ENCODE assay signal across 8 cellular contexts in genomic region chr20:36571564-36572504, GRCh38. TPM values are rescaled to one million over a fixed set of nuclear protein-coding genes. Genes with fewer than 3 reads are reported as not detected.
DNase-seq lines count a peak whose midpoint lies in the region; ATAC-seq and TF ChIP-seq lines count a peak whose summit lies in the region.

No MANE protein-coding gene starts in this region.

- peaks cover 34% of the 10 kb centered on the region for H3K4me1 Mint-ChIP-seq in CD14-positive monocyte
- H3K4me1 Mint-ChIP-seq in IgD-negative memory B cell = peaks cover 17 to 30% (median 28%) of the 10 kb centered on the region in 3 donors
- H3K4me1 Mint-ChIP-seq in central memory CD8-positive, alpha-beta T cell = peaks cover 34% of the 10 kb centered on the region
- H3K4me1 Mint-ChIP-seq in natural killer cell treated with Interleukin-12 subunit alpha and Interleukin-12 subunit beta and Interleukin-15 and Interleukin-18, amount 100 ng/mL, for 72 hours (ENCODE audit: low read depth in 2 of 2) = peaks cover 24% of the 10 kb centered on the region in 2 donors

- DNase-seq in CD14-positive monocyte (ENCODE audit: low spot score) (no peak), KG1 (lab: John Stamatoyannopoulos, UW) (no peak)
- DNase-seq in central memory CD8-positive, alpha-beta T cell (ENCODE audit: low spot score in 2 of 2) = no peak
- no peak for DNase-seq in natural killer cell treated with Interleukin-12 subunit alpha and Interleukin-12 subunit beta and Interleukin-15 and Interleukin-18, amount 100 ng/mL, for 72 hours (ENCODE audit: low spot score)

- peak overlapping the region; percentile 53 to 96 (median 92) for H3K27ac Mint-ChIP-seq in CD14-positive monocyte
- H3K27ac Mint-ChIP-seq in IgD-negative memory B cell = peak overlapping the region; percentile 97 to 99 (median 99)
- peak overlapping the region; percentile 96 for H3K27ac Mint-ChIP-seq in central memory CD8-positive, alpha-beta T cell (ENCODE audit: low read depth)
- peak overlapping the region; percentile 82 to 92 for H3K27ac Mint-ChIP-seq in natural killer cell treated with Interleukin-12 subunit alpha and Interleukin-12 subunit beta and Interleukin-15 and Interleukin-18, amount 100 ng/mL, for 72 hours

- no peak for TF ChIP-seq CTCF in CD14-positive monocyte (IDR thresholded peaks at IDR 0.05)

- H3K36me3 Mint-ChIP-seq in CD14-positive monocyte (peaks cover 4 to 7% of the 10 kb centered on the region in 2 donors), IgD-negative memory B cell (peaks cover 2% of the 10 kb centered on the region)
- H3K36me3 Mint-ChIP-seq in central memory CD8-positive, alpha-beta T cell (ENCODE audit: insufficient read depth) = peaks cover 25% of the 10 kb centered on the region
- H3K36me3 Mint-ChIP-seq in natural killer cell treated with Interleukin-12 subunit alpha and Interleukin-12 subunit beta and Interleukin-15 and Interleukin-18, amount 100 ng/mL, for 72 hours = no peaks in the 10 kb centered on the region

- ATAC-seq in central memory CD8-positive, alpha-beta T cell (replicated peaks; ENCODE audit: extremely low read depth, poor library complexity, severe bottlenecking) = no peak
- no peak for ATAC-seq in natural killer cell treated with Interleukin-12 subunit alpha and Interleukin-12 subunit beta and Interleukin-15 and Interleukin-18, amount 100 ng/mL, for 72 hours
- no peak for ATAC-seq in GM18867 (IDR thresholded peaks at IDR 0.05; ENCODE audit: unreplicated experiment)
- no peak for ATAC-seq in HG02798 (IDR thresholded peaks at IDR 0.05; ENCODE audit: poor library complexity, unreplicated experiment)
- no peak for ATAC-seq in HG03565 (IDR thresholded peaks at IDR 0.05; ENCODE audit: unreplicated experiment)

- H3K4me3 Mint-ChIP-seq in CD14-positive monocyte (peak overlapping the region in 1 of 2 donors; percentile 84), IgD-negative memory B cell (peak overlapping the region; percentile 87 to 95 (median 95))
- H3K4me3 Mint-ChIP-seq in central memory CD8-positive, alpha-beta T cell = peak overlapping the region; percentile 84
- H3K4me3 Mint-ChIP-seq in natural killer cell treated with Interleukin-12 subunit alpha and Interleukin-12 subunit beta and Interleukin-15 and Interleukin-18, amount 100 ng/mL, for 72 hours = peak overlapping the region; percentile 72

- intact Hi-C loops in CD14-positive monocyte (cut with micrococcal nuclease) = no loop called here

- H3K27me3 Mint-ChIP-seq in CD14-positive monocyte (ENCODE audit: low read depth in 3 of 3) (peaks cover 8 to 12% (median 9%) of the 10 kb centered on the region in 3 donors), IgD-negative memory B cell (no peaks in the 10 kb centered on the region)
- H3K27me3 Mint-ChIP-seq in central memory CD8-positive, alpha-beta T cell = no peaks in the 10 kb centered on the region
- H3K27me3 Mint-ChIP-seq in natural killer cell treated with Interleukin-12 subunit alpha and Interleukin-12 subunit beta and Interleukin-15 and Interleukin-18, amount 100 ng/mL, for 72 hours = no peaks in the 10 kb centered on the region

- H3K9me3 Mint-ChIP-seq in CD14-positive monocyte (no peaks in the 10 kb centered on the region), IgD-negative memory B cell (no peaks in the 10 kb centered on the region)
- no peaks in the 10 kb centered on the region for H3K9me3 Mint-ChIP-seq in central memory CD8-positive, alpha-beta T cell
- H3K9me3 Mint-ChIP-seq in natural killer cell treated with Interleukin-12 subunit alpha and Interleukin-12 subunit beta and Interleukin-15 and Interleukin-18, amount 100 ng/mL, for 72 hours = no peaks in the 10 kb centered on the region

RNA-seq across cellular contexts. Expression of gene TGIF2, which starts 1.6 kb away (rescaled TPM):
- polyA plus RNA-seq in CD14-positive monocyte = 10 to 100 TPM; 11.0 to 12.2 TPM
- polyA plus RNA-seq in IgD-negative memory B cell = 36.3 TPM
- total RNA-seq in natural killer cell treated with Interleukin-12 subunit alpha and Interleukin-12 subunit beta and Interleukin-15 and Interleukin-18, amount 100 ng/mL, for 72 hours = 10 to 100 TPM; 23.2 to 38.5 TPM

RNA-seq across cellular contexts. Expression of gene MYL9, which starts 30.5 kb away (rescaled TPM):
- polyA plus RNA-seq in CD14-positive monocyte (under 1 TPM; 0.08 to 0.20 TPM), IgD-negative memory B cell (2.9 TPM)
- under 1 TPM in 1 of 2 donors, not detected in 1; 0.76 TPM for total RNA-seq in natural killer cell treated with Interleukin-12 subunit alpha and Interleukin-12 subunit beta and Interleukin-15 and Interleukin-18, amount 100 ng/mL, for 72 hours

RNA-seq across cellular contexts. Expression of gene RAB5IF, which starts 33.7 kb away (rescaled TPM):
- 100 to 1,000 TPM; 757 to 790 TPM for polyA plus RNA-seq in CD14-positive monocyte
- 126 TPM for polyA plus RNA-seq in IgD-negative memory B cell
- 100 to 1,000 TPM; 209 to 243 TPM for total RNA-seq in natural killer cell treated with Interleukin-12 subunit alpha and Interleukin-12 subunit beta and Interleukin-15 and Interleukin-18, amount 100 ng/mL, for 72 hours
